ENCODE assay signal across 8 cellular contexts in genomic region chr3:101573449-101574387, GRCh38. TPM values are rescaled to one million over a fixed set of nuclear protein-coding genes. Genes with fewer than 3 reads are reported as not detected.
DNase-seq lines count a peak whose midpoint lies in the region; ATAC-seq and TF ChIP-seq lines count a peak whose summit lies in the region.

Gene PCNP, plus strand, starts transcription at chr3:101574180. Its CDS starts 36 bp downstream, at chr3:101574216.

- DNase-seq in ELF-1 (ENCODE audit: low read depth, low spot score) = peak; percentile 99
- DNase-seq in H4 (ENCODE audit: low spot score) = peak; percentile 98
- DNase-seq in LoVo (ENCODE audit: low spot score) = peak; percentile 98
- peak; percentile 99 for DNase-seq in activated effector memory CD4-positive, alpha-beta T cell treated with Interleukin-2 at 50 U/mL for 16 hours
- peak; percentile 99 for DNase-seq in fibroblast of pulmonary artery (ENCODE audit: low read depth)
- peak; percentile 98 to 99 for DNase-seq in stimulated activated naive CD8-positive, alpha-beta T cell treated with anti-CD3 and anti-CD28 coated beads, Interleukin-15, amount 100 ng/mL, for 72 hours

- TF ChIP-seq POLR2A in Raji (IDR thresholded peaks at IDR 0.05; ENCODE audit: insufficient read depth, low read depth, low read length) = peak; percentile 86

- peaks cover 19% of the 10 kb centered on the region for H3K36me3 Mint-ChIP-seq in nephron (ENCODE audit: low read depth)

- peak within 1 kb of the TSS; percentile 94 for H3K4me3 ChIP-seq in fibroblast of pulmonary artery (replicated peaks; ENCODE audit: low read depth, low read length)

- H3K4me3 Mint-ChIP-seq in nephron = peak within 1 kb of the TSS; percentile 91 to 95 (median 94)
- H3K4me3 Mint-ChIP-seq in stimulated activated naive CD8-positive, alpha-beta T cell treated with anti-CD3 and anti-CD28 coated beads, Interleukin-15, amount 100 ng/mL, for 72 hours = peak within 1 kb of the TSS; percentile 88 to 93

- H3K4me1 Mint-ChIP-seq in nephron = peaks cover 29% of the 10 kb centered on the region
- H3K4me1 Mint-ChIP-seq in stimulated activated naive CD8-positive, alpha-beta T cell treated with anti-CD3 and anti-CD28 coated beads, Interleukin-15, amount 100 ng/mL, for 72 hours = peaks cover 68% of the 10 kb centered on the region

- peak; percentile 89 for ATAC-seq in stimulated activated naive CD8-positive, alpha-beta T cell treated with anti-CD3 and anti-CD28 coated beads, Interleukin-15, amount 100 ng/mL, for 72 hours

- peak; percentile 84 for TF ChIP-seq CTCF in fibroblast of pulmonary artery (IDR thresholded peaks at IDR 0.05; ENCODE audit: low read length, missing control alignments)
- peak; percentile 90 to 96 (median 96) for TF ChIP-seq CTCF in nephron (IDR thresholded peaks at IDR 0.05; ENCODE audit: unreplicated experiment in 3 of 3)

- peak within 1 kb of the TSS; percentile 98 to 99 (median 99) for H3K27ac Mint-ChIP-seq in nephron
- H3K27ac Mint-ChIP-seq in stimulated activated naive CD8-positive, alpha-beta T cell treated with anti-CD3 and anti-CD28 coated beads, Interleukin-15, amount 100 ng/mL, for 72 hours = peak within 1 kb of the TSS; percentile 99 to 100

- H3K27me3 Mint-ChIP-seq in nephron (ENCODE audit: low read depth) = no peaks in the 10 kb centered on the region
- no peaks in the 10 kb centered on the region for H3K27me3 Mint-ChIP-seq in stimulated activated naive CD8-positive, alpha-beta T cell treated with anti-CD3 and anti-CD28 coated beads, Interleukin-15, amount 100 ng/mL, for 72 hours

- H3K9me3 Mint-ChIP-seq in nephron = no peaks in the 10 kb centered on the region
- no peaks in the 10 kb centered on the region for H3K9me3 Mint-ChIP-seq in stimulated activated naive CD8-positive, alpha-beta T cell treated with anti-CD3 and anti-CD28 coated beads, Interleukin-15, amount 100 ng/mL, for 72 hours

RNA-seq across cellular contexts. Expression of gene PCNP, which starts in this region (rescaled TPM):
- 54.0 and 72.4 TPM in 2 replicates for total RNA-seq in H4 (2014; rRNA removed; shearing (Covaris generic))

Comparison
In these comparisons a context has a peak if more than half of its experiments do, and no peak if none do; other contexts are left out.
1. Peak in every context shown above with its lines: DNase-seq, ATAC-seq and H3K4me3 ChIP-seq.